8 cellular contexts compared by ENCODE assay signal in genomic region chr22:50244420-50245213, GRCh38. TPM values are rescaled to one million over a fixed set of nuclear protein-coding genes. Genes with fewer than 3 reads are reported as not detected.
DNase-seq lines count a peak whose midpoint lies in the region; ATAC-seq and TF ChIP-seq lines count a peak whose summit lies in the region.

Gene TUBGCP6, minus strand, starts transcription at chr22:50245023. Its CDS starts 564 bp downstream, at chr22:50244459.

- H3K4me3 ChIP-seq in H7 (ENCODE audit: insufficient read depth, low read depth, low read length), result peak within 1 kb of the TSS; percentile 96
- H3K4me3 ChIP-seq in MG63, result peak within 1 kb of the TSS; percentile 85
- peak within 1 kb of the TSS; percentile 84 to 92 for H3K4me3 ChIP-seq in gastroesophageal sphincter

- CTCF ChIA-PET in activated naive CD4-positive, alpha-beta T cell treated with anti-CD3 and anti-CD28 coated beads for 36 hours (lab: Charles Lee), result interaction anchor here (1.0 to 1.3 kb wide), 5 partner anchors 9 to 376 kb away, joined by 3 to 5 read pairs (median 4); partner anchors contain the start of gene SCO2

- intact Hi-C loops in activated naive CD4-positive, alpha-beta T cell treated with anti-CD3 and anti-CD28 coated beads for 36 hours (cut with micrococcal nuclease), result loop anchor here (1.0 to 10.0 kb wide), 4 partner anchors 26 to 376 kb away; partner anchors contain the start of genes MAPK11, SBF1 and SELENOO

- TF ChIP-seq CTCF in gastroesophageal sphincter (IDR thresholded peaks at IDR 0.05), result peak in 3 of 4 experiments; percentile 47 to 58 (median 48)

- peak within 1 kb of the TSS; percentile 99 for H3K4me3 Mint-ChIP-seq in activated naive CD4-positive, alpha-beta T cell treated with anti-CD3 and anti-CD28 coated beads for 36 hours

- peak; percentile 95 for ATAC-seq in gastroesophageal sphincter

- H3K27ac ChIP-seq in gastroesophageal sphincter, result peak within 1 kb of the TSS; percentile 86 to 96 (median 92)

- peaks cover 7% of the 10 kb centered on the region for H3K36me3 Mint-ChIP-seq in activated naive CD4-positive, alpha-beta T cell treated with anti-CD3 and anti-CD28 coated beads for 36 hours (ENCODE audit: low read depth)

- peaks cover 8% of the 10 kb centered on the region for H3K36me3 ChIP-seq in H7 (replicated peaks; ENCODE audit: control insufficient read depth, insufficient read depth, low read length)
- peaks cover 43% of the 10 kb centered on the region for H3K36me3 ChIP-seq in MG63
- peaks cover 0 to 37% of the 10 kb centered on the region in 2 donors for H3K36me3 ChIP-seq in gastroesophageal sphincter

- TF ChIP-seq POLR2A in gastroesophageal sphincter (IDR thresholded peaks at IDR 0.05), result peak; percentile 83 to 85

- H3K9me3 ChIP-seq in MG63 (no peaks in the 10 kb centered on the region), gastroesophageal sphincter (no peaks in the 10 kb centered on the region)

- H3K27ac Mint-ChIP-seq in activated naive CD4-positive, alpha-beta T cell treated with anti-CD3 and anti-CD28 coated beads for 36 hours, result peak within 1 kb of the TSS; percentile 98

- no peaks in the 10 kb centered on the region for H3K9me3 Mint-ChIP-seq in activated naive CD4-positive, alpha-beta T cell treated with anti-CD3 and anti-CD28 coated beads for 36 hours

- DNase-seq in ELF-1 (ENCODE audit: low read depth, low spot score), result peak; percentile 93
- DNase-seq in H7, result peak; percentile 98
- peak; percentile 96 for DNase-seq in MG63
- DNase-seq in SK-N-DZ (ENCODE audit: low spot score), result peak; percentile 92
- peak; percentile 94 for DNase-seq in activated naive CD4-positive, alpha-beta T cell treated with anti-CD3 and anti-CD28 coated beads for 36 hours
- DNase-seq in nucleus accumbens (lab: John Stamatoyannopoulos, UW), result peak in 55 of 56 donors; percentile 67 to 98 (median 88)
- DNase-seq in superior temporal gyrus (ENCODE audit: extremely low spot score), result peak; percentile 98

- H3K27me3 Mint-ChIP-seq in activated naive CD4-positive, alpha-beta T cell treated with anti-CD3 and anti-CD28 coated beads for 36 hours (ENCODE audit: low read depth), result no peaks in the 10 kb centered on the region

- H3K27me3 ChIP-seq in H7 (ENCODE audit: control insufficient read depth, insufficient read depth, low read length) (no peaks in the 10 kb centered on the region), MG63 (no peaks in the 10 kb centered on the region), gastroesophageal sphincter (no peaks in the 10 kb centered on the region)

- peaks cover 48% of the 10 kb centered on the region for H3K4me1 Mint-ChIP-seq in activated naive CD4-positive, alpha-beta T cell treated with anti-CD3 and anti-CD28 coated beads for 36 hours (ENCODE audit: low read depth)

- peaks cover 0 to 83% (median 34%) of the 10 kb centered on the region in 3 donors for H3K4me1 ChIP-seq in gastroesophageal sphincter

- WGBS in gastroesophageal sphincter (ENCODE audit: low coverage in 1 of 2), 2 donors, result 0% methylated on average over 1 of the region's 76 CpGs; no CpG with 5 or more reads in 1 of the 2 donors

- no peak for TF ChIP-seq EP300 in gastroesophageal sphincter (IDR thresholded peaks at IDR 0.05)

RNA-seq across cellular contexts. Expression of gene TUBGCP6, which starts in this region (rescaled TPM):
- total RNA-seq in H7 (2014; rRNA removed; shearing (Covaris generic)), result 24.0 and 31.6 TPM in 2 replicates
- total RNA-seq in MG63 (2014; rRNA removed; shearing (Covaris generic); ENCODE audit: low replicate concordance), result 11.8 and 17.2 TPM in 2 replicates
- polyA plus RNA-seq in SK-N-DZ (2014; cell fraction: cytosol; rRNA removed), result 21.2 and 23.3 TPM in 2 replicates
- polyA plus RNA-seq in SK-N-DZ (2014; cell fraction: nucleus; rRNA removed), result 225 and 301 TPM in 2 replicates
- total RNA-seq in activated naive CD4-positive, alpha-beta T cell treated with anti-CD3 and anti-CD28 coated beads for 36 hours, result 10 to 100 TPM; 44.5 to 47.8 TPM
- 10 to 100 TPM; 26.1 to 48.3 (median 37.4) TPM for total RNA-seq in gastroesophageal sphincter

Comparison
In these comparisons a context has a peak if more than half of its experiments do, and no peak if none do; other contexts are left out.
1. Peak in every context shown above with its lines: DNase-seq, ATAC-seq, H3K4me3 ChIP-seq and H3K27ac ChIP-seq.